Comparison of ENCODE assay signal across 9 cellular contexts in the genomic region with DNA sequence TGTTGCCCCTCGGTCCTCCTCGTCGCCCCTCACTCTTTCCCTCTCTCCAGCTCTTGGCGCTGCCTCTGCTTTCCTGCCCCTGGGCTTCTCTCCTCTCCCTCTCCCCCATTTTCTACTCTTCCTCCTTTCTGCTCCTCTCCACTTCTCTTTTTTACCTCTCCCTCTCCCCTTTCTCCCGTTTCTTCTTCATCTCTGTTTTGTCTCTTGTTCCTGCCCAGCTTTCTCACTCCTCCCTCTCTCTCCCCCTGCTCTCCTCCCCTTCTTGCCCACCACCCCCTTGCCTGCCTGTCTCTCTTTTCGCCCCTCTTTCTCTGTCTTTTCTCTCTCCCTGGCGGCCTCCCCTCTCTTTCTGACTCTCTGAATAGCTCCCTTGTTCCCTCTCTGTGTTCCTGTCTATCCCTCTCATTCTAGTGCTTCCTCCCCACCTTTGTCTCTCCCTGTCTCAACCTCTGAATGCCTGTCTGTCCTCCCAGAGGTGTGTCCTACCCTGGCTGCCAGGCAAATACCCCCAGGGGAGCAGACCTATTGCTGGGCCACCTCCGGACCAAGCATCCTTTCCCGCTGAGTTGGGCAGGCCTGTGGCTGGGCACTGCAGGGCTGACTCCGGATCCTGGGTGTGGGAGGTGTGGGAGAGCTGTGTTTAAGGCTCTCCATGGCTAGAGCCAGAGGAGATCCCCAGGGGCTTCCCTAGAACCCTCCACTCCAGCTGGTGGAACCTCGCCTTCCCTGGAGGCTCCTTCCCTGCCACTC. TPM values are rescaled to one million over a fixed set of nuclear protein-coding genes. Genes with fewer than 3 reads are reported as not detected.
DNase-seq lines count a peak whose midpoint lies in the region; ATAC-seq and TF ChIP-seq lines count a peak whose summit lies in the region.
"Had no signal": no experiment of that assay in that cellular context is flagged by ENCODE, and none has a peak within 500 bp of the region (broad histone marks: within the 10 kb centered on the region; RNA-seq: fewer than 3 reads in every experiment).

No MANE protein-coding gene starts in this region.

- H3K27me3 ChIP-seq in ascending aorta (no peaks in the 10 kb centered on the region), stomach (peaks cover 0 to 48% (median 25%) of the 10 kb centered on the region in 3 donors)

- H3K36me3 ChIP-seq in ascending aorta (no peaks in the 10 kb centered on the region), stomach (no peaks in the 10 kb centered on the region)

- H3K4me3 ChIP-seq in ascending aorta (peak overlapping the region; percentile 26 to 65), stomach (peak overlapping the region in 3 of 4 donors; percentile 19 to 35 (median 25))

- no peak overlapping the region for H3K27ac ChIP-seq in ascending aorta
- peak overlapping the region in 1 of 5 donors; percentile 30 for H3K27ac ChIP-seq in stomach

- 45 to 54% (median 48%) methylated on average over 11 of the region's 11 CpGs for WGBS in stomach, 5 donors

- H3K4me1 ChIP-seq in ascending aorta (peaks cover 5 to 26% of the 10 kb centered on the region in 2 donors), stomach (peaks cover 21 to 42% (median 37%) of the 10 kb centered on the region in 4 donors)

- H3K9me3 ChIP-seq in ascending aorta (no peaks in the 10 kb centered on the region), stomach (no peaks in the 10 kb centered on the region)

- peak; percentile 40 for DNase-seq in NCI-H82 (lab: John Stamatoyannopoulos, UW)
- no peak for DNase-seq in NCI-H82 treated with DMSO at 0.1 percent for 48 hours (lab: John Stamatoyannopoulos, UW; ENCODE audit: unreplicated experiment)
- DNase-seq in ascending aorta (ENCODE audit: low spot score in 2 of 2), result no peak
- no peak for DNase-seq in left colon
- no peak for DNase-seq in stomach
- no peak for DNase-seq in stimulated activated CD4-positive, alpha-beta T cell treated with anti-CD3 and anti-CD28 coated beads, Interleukin-15, amount 100 ng/mL, for 24 hours
- DNase-seq in NK-92 treated with Interleukin-12 subunit alpha and Interleukin-12 subunit beta, amount 100 ng/mL, for 24 hours (lab: John Stamatoyannopoulos, UW), result no peak
- DNase-seq in NAMALWA (ENCODE audit: low spot score), result no peak

- TF ChIP-seq POLR2A in stomach (IDR thresholded peaks at IDR 0.05), result no peak

- TF ChIP-seq CTCF in ascending aorta (IDR thresholded peaks at IDR 0.05) (no peak), stomach (IDR thresholded peaks at IDR 0.05) (no peak)

- TF ChIP-seq EP300 in stomach (IDR thresholded peaks at IDR 0.05), result no peak

- intact Hi-C loops in ascending aorta (cut with DNase I), result no loop called here
- intact Hi-C loops in left colon (cut with DNase I, micrococcal nuclease), result no loop called here
- intact Hi-C loops in stomach (cut with DNase I; ENCODE audit: low total_unique reads), result no loop called here

- ATAC-seq in left colon, result peak; percentile 17
- ATAC-seq: activated CD4-positive, CD25-positive, alpha-beta regulatory T cell treated with anti-CD3 and anti-CD28 coated beads, Interleukin-2, amount 50 U/mL, for 24 hours had no signal

RNA-seq across cellular contexts. Expression of a gene that starts 41.0 kb away (rescaled TPM):
- total RNA-seq in ascending aorta, result 1.2 TPM
- 10 to 100 TPM; 29.2 to 32.9 TPM for total RNA-seq in left colon
- total RNA-seq in stomach, result 10 to 100 TPM; 20.4 to 33.3 (median 22.8) TPM
- 10 to 100 TPM in 1 of 3 donors, 1 to 10 TPM in 2; 2.9 to 25.1 (median 8.5) TPM for polyA plus RNA-seq in stomach
